1 cellular context compared by ENCODE assay signal in the genomic region with DNA sequence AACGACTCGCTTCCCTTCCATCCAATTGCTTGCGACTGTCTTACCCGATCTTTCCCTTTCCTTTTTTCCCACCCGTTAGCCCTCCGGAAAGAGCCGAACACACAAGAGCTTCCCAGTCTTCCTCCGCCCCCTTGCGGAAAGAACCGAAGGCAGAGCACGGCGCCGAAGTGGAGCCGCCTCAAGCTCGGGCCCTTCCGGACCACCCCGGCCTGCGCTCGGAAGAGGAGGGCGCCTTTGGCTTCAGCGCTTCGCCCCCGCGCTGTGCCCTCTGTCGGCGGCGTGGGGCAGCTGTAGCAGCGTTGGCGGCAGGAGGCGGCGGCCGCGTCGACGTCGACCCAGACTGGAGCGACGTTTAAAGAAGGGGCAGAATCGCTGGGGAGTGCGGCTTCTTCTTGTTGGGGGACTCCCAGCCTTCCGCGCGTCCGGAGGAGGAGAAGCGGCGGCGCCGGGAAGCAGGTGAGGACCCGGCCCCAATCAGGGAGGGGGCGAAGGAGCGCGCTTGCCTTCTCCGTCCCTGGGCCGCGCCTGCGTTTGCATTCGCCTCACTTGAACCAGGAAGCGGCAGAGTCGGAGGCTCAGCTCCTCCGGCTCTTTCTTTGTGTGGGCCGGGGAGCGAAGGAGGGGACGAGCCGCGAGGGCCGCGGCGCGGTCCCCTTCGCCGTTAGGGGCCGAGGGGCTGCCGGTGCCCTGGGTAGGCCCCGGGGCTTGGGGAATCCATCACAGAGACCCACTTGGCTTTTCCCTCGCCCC.
TF ChIP-seq lines count a peak whose summit lies in the region.

ZBTB33 (plus strand) TSS at position 291 of the 750 bp plus-strand sequence. CDS start 2,604 bp downstream, outside the sequence.

TF ChIP-seq in HepG2, 621 proteins besides CTCF, POLR2A, EP300 and RAD21 (continued from another document and continues in another):
- TF ChIP-seq, protein P1, sequence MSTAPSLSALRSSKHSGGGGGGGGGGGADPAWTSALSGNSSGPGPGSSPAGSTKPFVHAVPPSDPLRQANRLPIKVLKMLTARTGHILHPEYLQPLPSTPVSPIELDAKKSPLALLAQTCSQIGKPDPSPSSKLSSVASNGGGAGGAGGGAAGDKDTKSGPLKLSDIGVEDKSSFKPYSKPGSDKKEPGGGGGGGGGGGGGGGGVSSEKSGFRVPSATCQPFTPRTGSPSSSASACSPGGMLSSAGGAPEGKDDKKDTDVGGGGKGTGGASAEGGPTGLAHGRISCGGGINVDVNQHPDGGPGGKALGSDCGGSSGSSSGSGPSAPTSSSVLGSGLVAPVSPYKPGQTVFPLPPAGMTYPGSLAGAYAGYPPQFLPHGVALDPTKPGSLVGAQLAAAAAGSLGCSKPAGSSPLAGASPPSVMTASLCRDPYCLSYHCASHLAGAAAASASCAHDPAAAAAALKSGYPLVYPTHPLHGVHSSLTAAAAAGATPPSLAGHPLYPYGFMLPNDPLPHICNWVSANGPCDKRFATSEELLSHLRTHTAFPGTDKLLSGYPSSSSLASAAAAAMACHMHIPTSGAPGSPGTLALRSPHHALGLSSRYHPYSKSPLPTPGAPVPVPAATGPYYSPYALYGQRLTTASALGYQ (CRISPR knock-in tag; IDR thresholded peaks at IDR 0.05): no peak
- TF ChIP-seq SP140L (CRISPR knock-in tag; IDR thresholded peaks at IDR 0.05; ENCODE audit: borderline replicate concordance): no peak
- TF ChIP-seq YEATS2 (CRISPR knock-in tag; IDR thresholded peaks at IDR 0.05; ENCODE audit: borderline replicate concordance): peak; percentile 88
- TF ChIP-seq SYNCRIP (IDR thresholded peaks at IDR 0.05; ENCODE audit: insufficient read depth, low read depth, low read length): no peak
- TF ChIP-seq EED (CRISPR knock-in tag; IDR thresholded peaks at IDR 0.05): no peak
- TF ChIP-seq ZNF883 (CRISPR knock-in tag; IDR thresholded peaks at IDR 0.05; ENCODE audit: not compliant biosample characterization): peak; percentile 38
- no peak for TF ChIP-seq ZBTB34 (CRISPR knock-in tag; IDR thresholded peaks at IDR 0.05)
- TF ChIP-seq CEBPG (CRISPR knock-in tag; IDR thresholded peaks at IDR 0.05): no peak
- no peak for TF ChIP-seq ZNF546 (CRISPR knock-in tag; conservative IDR thresholded peaks at IDR 0.05)
- no peak for TF ChIP-seq SUZ12 (IDR thresholded peaks at IDR 0.05; ENCODE audit: low read depth, low read length)
- TF ChIP-seq ZNF205 (CRISPR knock-in tag; IDR thresholded peaks at IDR 0.05): no peak
- TF ChIP-seq, protein P2, sequence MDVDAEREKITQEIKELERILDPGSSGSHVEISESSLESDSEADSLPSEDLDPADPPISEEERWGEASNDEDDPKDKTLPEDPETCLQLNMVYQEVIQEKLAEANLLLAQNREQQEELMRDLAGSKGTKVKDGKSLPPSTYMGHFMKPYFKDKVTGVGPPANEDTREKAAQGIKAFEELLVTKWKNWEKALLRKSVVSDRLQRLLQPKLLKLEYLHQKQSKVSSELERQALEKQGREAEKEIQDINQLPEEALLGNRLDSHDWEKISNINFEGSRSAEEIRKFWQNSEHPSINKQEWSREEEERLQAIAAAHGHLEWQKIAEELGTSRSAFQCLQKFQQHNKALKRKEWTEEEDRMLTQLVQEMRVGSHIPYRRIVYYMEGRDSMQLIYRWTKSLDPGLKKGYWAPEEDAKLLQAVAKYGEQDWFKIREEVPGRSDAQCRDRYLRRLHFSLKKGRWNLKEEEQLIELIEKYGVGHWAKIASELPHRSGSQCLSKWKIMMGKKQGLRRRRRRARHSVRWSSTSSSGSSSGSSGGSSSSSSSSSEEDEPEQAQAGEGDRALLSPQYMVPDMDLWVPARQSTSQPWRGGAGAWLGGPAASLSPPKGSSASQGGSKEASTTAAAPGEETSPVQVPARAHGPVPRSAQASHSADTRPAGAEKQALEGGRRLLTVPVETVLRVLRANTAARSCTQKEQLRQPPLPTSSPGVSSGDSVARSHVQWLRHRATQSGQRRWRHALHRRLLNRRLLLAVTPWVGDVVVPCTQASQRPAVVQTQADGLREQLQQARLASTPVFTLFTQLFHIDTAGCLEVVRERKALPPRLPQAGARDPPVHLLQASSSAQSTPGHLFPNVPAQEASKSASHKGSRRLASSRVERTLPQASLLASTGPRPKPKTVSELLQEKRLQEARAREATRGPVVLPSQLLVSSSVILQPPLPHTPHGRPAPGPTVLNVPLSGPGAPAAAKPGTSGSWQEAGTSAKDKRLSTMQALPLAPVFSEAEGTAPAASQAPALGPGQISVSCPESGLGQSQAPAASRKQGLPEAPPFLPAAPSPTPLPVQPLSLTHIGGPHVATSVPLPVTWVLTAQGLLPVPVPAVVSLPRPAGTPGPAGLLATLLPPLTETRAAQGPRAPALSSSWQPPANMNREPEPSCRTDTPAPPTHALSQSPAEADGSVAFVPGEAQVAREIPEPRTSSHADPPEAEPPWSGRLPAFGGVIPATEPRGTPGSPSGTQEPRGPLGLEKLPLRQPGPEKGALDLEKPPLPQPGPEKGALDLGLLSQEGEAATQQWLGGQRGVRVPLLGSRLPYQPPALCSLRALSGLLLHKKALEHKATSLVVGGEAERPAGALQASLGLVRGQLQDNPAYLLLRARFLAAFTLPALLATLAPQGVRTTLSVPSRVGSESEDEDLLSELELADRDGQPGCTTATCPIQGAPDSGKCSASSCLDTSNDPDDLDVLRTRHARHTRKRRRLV (CRISPR knock-in tag; IDR thresholded peaks at IDR 0.05): no peak
- TF ChIP-seq, protein P3, sequence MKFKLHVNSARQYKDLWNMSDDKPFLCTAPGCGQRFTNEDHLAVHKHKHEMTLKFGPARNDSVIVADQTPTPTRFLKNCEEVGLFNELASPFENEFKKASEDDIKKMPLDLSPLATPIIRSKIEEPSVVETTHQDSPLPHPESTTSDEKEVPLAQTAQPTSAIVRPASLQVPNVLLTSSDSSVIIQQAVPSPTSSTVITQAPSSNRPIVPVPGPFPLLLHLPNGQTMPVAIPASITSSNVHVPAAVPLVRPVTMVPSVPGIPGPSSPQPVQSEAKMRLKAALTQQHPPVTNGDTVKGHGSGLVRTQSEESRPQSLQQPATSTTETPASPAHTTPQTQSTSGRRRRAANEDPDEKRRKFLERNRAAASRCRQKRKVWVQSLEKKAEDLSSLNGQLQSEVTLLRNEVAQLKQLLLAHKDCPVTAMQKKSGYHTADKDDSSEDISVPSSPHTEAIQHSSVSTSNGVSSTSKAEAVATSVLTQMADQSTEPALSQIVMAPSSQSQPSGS (CRISPR knock-in tag; IDR thresholded peaks at IDR 0.05): no peak
- TF ChIP-seq ZNF614 (CRISPR knock-in tag; IDR thresholded peaks at IDR 0.05; ENCODE audit: borderline replicate concordance): no peak
- no peak for TF ChIP-seq DRAP1 (CRISPR knock-in tag; IDR thresholded peaks at IDR 0.05)
- TF ChIP-seq HMGXB4 (CRISPR knock-in tag; IDR thresholded peaks at IDR 0.05; ENCODE audit: borderline replicate concordance in 1 of 2, low read depth in 1 of 2): peak; percentile 95 to 96
- no peak for TF ChIP-seq LBX2 (CRISPR knock-in tag; IDR thresholded peaks at IDR 0.05; ENCODE audit: borderline replicate concordance)
- no peak for TF ChIP-seq ZNF770 (CRISPR knock-in tag; IDR thresholded peaks at IDR 0.05)
- no peak for TF ChIP-seq NFYC (CRISPR knock-in tag; IDR thresholded peaks at IDR 0.05)
- no peak for TF ChIP-seq REXO4 (CRISPR knock-in tag; IDR thresholded peaks at IDR 0.05; ENCODE audit: borderline replicate concordance)
- no peak for TF ChIP-seq ZNF543 (CRISPR knock-in tag; IDR thresholded peaks at IDR 0.05)
- TF ChIP-seq ELF4 (CRISPR knock-in tag; IDR thresholded peaks at IDR 0.05; ENCODE audit: borderline replicate concordance): no peak
- TF ChIP-seq MIER3 (CRISPR knock-in tag; IDR thresholded peaks at IDR 0.05; ENCODE audit: borderline replicate concordance): peak; percentile 29; the same call in 1 of the 2 replicates
- TF ChIP-seq TARDBP (CRISPR knock-in tag; IDR thresholded peaks at IDR 0.05): peak; percentile 74; the same call in 1 of the 2 replicates
- TF ChIP-seq RNF2 (conservative IDR thresholded peaks at IDR 0.05; ENCODE audit: low read depth): peak; percentile 71
- no peak for TF ChIP-seq ZNF160 (CRISPR knock-in tag; IDR thresholded peaks at IDR 0.05)
- peak; percentile 80 for TF ChIP-seq ZFY (CRISPR knock-in tag; IDR thresholded peaks at IDR 0.05)
- TF ChIP-seq MTF2 (CRISPR knock-in tag; IDR thresholded peaks at IDR 0.05; ENCODE audit: borderline replicate concordance): no peak
- TF ChIP-seq DNMT1 (CRISPR knock-in tag; IDR thresholded peaks at IDR 0.05): no peak
- TF ChIP-seq TSC22D2 (CRISPR knock-in tag; IDR thresholded peaks at IDR 0.05; ENCODE audit: borderline replicate concordance): no peak; the same call in 1 of the 2 replicates
- no peak for TF ChIP-seq ZFP90 (CRISPR knock-in tag; IDR thresholded peaks at IDR 0.05; ENCODE audit: borderline replicate concordance)
- TF ChIP-seq HOMEZ (CRISPR knock-in tag; IDR thresholded peaks at IDR 0.05; ENCODE audit: low read depth): no peak
- TF ChIP-seq IRX3 (CRISPR knock-in tag; IDR thresholded peaks at IDR 0.05; ENCODE audit: borderline replicate concordance, low read depth): no peak
- peak; percentile 78 for TF ChIP-seq GABPB1 (CRISPR knock-in tag; IDR thresholded peaks at IDR 0.05)
- TF ChIP-seq, protein P4, sequence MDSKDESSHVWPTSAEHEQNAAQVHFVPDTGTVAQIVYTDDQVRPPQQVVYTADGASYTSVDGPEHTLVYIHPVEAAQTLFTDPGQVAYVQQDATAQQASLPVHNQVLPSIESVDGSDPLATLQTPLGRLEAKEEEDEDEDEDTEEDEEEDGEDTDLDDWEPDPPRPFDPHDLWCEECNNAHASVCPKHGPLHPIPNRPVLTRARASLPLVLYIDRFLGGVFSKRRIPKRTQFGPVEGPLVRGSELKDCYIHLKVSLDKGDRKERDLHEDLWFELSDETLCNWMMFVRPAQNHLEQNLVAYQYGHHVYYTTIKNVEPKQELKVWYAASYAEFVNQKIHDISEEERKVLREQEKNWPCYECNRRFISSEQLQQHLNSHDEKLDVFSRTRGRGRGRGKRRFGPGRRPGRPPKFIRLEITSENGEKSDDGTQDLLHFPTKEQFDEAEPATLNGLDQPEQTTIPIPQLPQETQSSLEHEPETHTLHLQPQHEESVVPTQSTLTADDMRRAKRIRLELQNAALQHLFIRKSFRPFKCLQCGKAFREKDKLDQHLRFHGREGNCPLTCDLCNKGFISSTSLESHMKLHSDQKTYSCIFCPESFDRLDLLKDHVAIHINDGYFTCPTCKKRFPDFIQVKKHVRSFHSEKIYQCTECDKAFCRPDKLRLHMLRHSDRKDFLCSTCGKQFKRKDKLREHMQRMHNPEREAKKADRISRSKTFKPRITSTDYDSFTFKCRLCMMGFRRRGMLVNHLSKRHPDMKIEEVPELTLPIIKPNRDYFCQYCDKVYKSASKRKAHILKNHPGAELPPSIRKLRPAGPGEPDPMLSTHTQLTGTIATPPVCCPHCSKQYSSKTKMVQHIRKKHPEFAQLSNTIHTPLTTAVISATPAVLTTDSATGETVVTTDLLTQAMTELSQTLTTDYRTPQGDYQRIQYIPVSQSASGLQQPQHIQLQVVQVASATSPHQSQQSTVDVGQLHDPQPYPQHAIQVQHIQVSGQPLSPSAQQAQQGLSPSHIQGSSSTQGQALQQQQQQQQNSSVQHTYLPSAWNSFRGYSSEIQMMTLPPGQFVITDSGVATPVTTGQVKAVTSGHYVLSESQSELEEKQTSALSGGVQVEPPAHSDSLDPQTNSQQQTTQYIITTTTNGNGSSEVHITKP (CRISPR knock-in tag; IDR thresholded peaks at IDR 0.05; ENCODE audit: low read depth): no peak
